Comparison of ENCODE assay signal across 13 cellular contexts in genomic region chr6:22236626-22237414, GRCh38.
DNase-seq lines count a peak whose midpoint lies in the region; ATAC-seq and TF ChIP-seq lines count a peak whose summit lies in the region.
"Had no signal": no experiment of that assay in that cellular context is flagged by ENCODE, and none has a peak within 500 bp of the region (broad histone marks: within the 10 kb centered on the region; RNA-seq: fewer than 3 reads in every experiment).

No MANE protein-coding gene starts in this region.

- CTCF ChIA-PET in MCF 10A (lab: Yijun Ruan, JAX): interaction anchor here (0.5 to 0.6 kb wide), 2 partner anchors 1106 to 1362 kb away, joined by 4 read pairs; no protein-coding TSS in a partner anchor

- peak overlapping the region; percentile 66 for H3K4me3 Mint-ChIP-seq in MCF 10A (ENCODE audit: unreplicated experiment)

- H3K36me3 Mint-ChIP-seq in MCF 10A (ENCODE audit: insufficient read depth, unreplicated experiment): peaks cover 7% of the 10 kb centered on the region

- POLR2A ChIA-PET in MCF 10A (lab: Yijun Ruan, JAX): interaction anchor here (0.7 to 2.2 kb wide), 9 partner anchors 11 to 639 kb away, joined by 3 to 6 read pairs (median 3); no protein-coding TSS in a partner anchor

- TF ChIP-seq POLR2A in breast epithelium (IDR thresholded peaks at IDR 0.05): no peak

- peaks cover 28% of the 10 kb centered on the region for H3K4me1 Mint-ChIP-seq in MCF 10A (ENCODE audit: insufficient read depth, unreplicated experiment)

- H3K36me3 ChIP-seq in breast epithelium: no peaks in the 10 kb centered on the region

- H3K9me3 ChIP-seq in breast epithelium: no peaks in the 10 kb centered on the region
- H3K9me3 ChIP-seq: body of pancreas, mucosa of descending colon had no signal

- no peak overlapping the region for H3K4me3 ChIP-seq in breast epithelium
- H3K4me3 ChIP-seq: body of pancreas, mucosa of descending colon, skin epidermis had no signal

- ATAC-seq in SK-N-SH treated with all-trans-retinoic acid at 6 μM for 48 hours (peak; percentile 96), foreskin keratinocyte (peak; percentile 94), GM19452 (IDR thresholded peaks at IDR 0.05; ENCODE audit: unreplicated experiment) (no peak), HG03354 (IDR thresholded peaks at IDR 0.05; ENCODE audit: poor library complexity, severe bottlenecking, unreplicated experiment) (no peak)
- ATAC-seq: body of pancreas, mucosa of descending colon had no signal

- intact Hi-C loops in MCF 10A (cut with micrococcal nuclease) (loop anchor here (1.0 to 2.0 kb wide), 2 partner anchors 124 to 642 kb away; no protein-coding TSS in a partner anchor), breast epithelium (cut with DNase I; ENCODE audit: low total_unique reads) (no loop called here)

- H3K4me1 ChIP-seq in breast epithelium: no peaks in the 10 kb centered on the region
- peaks cover 22% of the 10 kb centered on the region for H3K4me1 ChIP-seq in foreskin keratinocyte
- H3K4me1 ChIP-seq: body of pancreas had no signal

- H3K27ac ChIP-seq in breast epithelium: no peak overlapping the region
- H3K27ac ChIP-seq in foreskin keratinocyte: peak overlapping the region; percentile 60
- H3K27ac ChIP-seq: body of pancreas had no signal

- H3K27ac Mint-ChIP-seq in MCF 10A (ENCODE audit: low read depth, unreplicated experiment): peak overlapping the region; percentile 94

- peak; percentile 97 for DNase-seq in MCF 10A (ENCODE audit: unreplicated experiment)
- no peak for DNase-seq in breast epithelium (ENCODE audit: low spot score in 2 of 2)
- peak; percentile 99 for DNase-seq in foreskin keratinocyte
- no peak for DNase-seq in effector CD8-positive, alpha-beta T cell (lab: John Stamatoyannopoulos, UW)
- DNase-seq in GDM1 (lab: John Stamatoyannopoulos, UW): no peak
- DNase-seq: 8988T, T-helper 2 cell had no signal

- TF ChIP-seq CTCF in MCF 10A (IDR thresholded peaks at IDR 0.05; ENCODE audit: unreplicated experiment) (no peak), breast epithelium (IDR thresholded peaks at IDR 0.05) (no peak), foreskin keratinocyte (conservative IDR thresholded peaks at IDR 0.05) (no peak)

- no peaks in the 10 kb centered on the region for H3K9me3 Mint-ChIP-seq in MCF 10A (ENCODE audit: unreplicated experiment)

- H3K27me3 Mint-ChIP-seq in MCF 10A (ENCODE audit: insufficient read depth, unreplicated experiment): no peaks in the 10 kb centered on the region

- BruUV-seq in MCF 10A (replicated peaks; lab: Mats Ljungman, UMichigan): no TSS peak

- no peaks in the 10 kb centered on the region for H3K27me3 ChIP-seq in breast epithelium
- H3K27me3 ChIP-seq in foreskin keratinocyte: no peaks in the 10 kb centered on the region
- H3K27me3 ChIP-seq: body of pancreas had no signal

TF ChIP-seq in SK-N-SH treated with all-trans-retinoic acid at 6 μM for 48 hours, 23 proteins besides CTCF, POLR2A, EP300 and RAD21:
- no peak for TF ChIP-seq TCF4 (CRISPR knock-in tag; IDR thresholded peaks at IDR 0.05; ENCODE audit: borderline replicate concordance)
- peak; percentile 72; the same call in 1 of the 2 replicates for TF ChIP-seq TOX (CRISPR knock-in tag; IDR thresholded peaks at IDR 0.05; ENCODE audit: borderline replicate concordance)

Comparison
In these comparisons a context has a peak if more than half of its experiments do, and no peak if none do; other contexts are left out.
1. DNase-seq: peak in MCF 10A (single experiment) and foreskin keratinocyte (2 of 2); none in breast epithelium (0 of 2), effector CD8-positive, alpha-beta T cell (single experiment) and GDM1 (single experiment).
2. ATAC-seq: peak in SK-N-SH treated with all-trans-retinoic acid at 6 μM for 48 hours (single experiment) and foreskin keratinocyte (single experiment); none in GM19452 (single experiment) and HG03354 (single experiment).